ENCODE assay signal across 11 cellular contexts in genomic region chr9:69172895-69173294, GRCh38. TPM values are rescaled to one million over a fixed set of nuclear protein-coding genes. Genes with fewer than 3 reads are reported as not detected.
DNase-seq lines count a peak whose midpoint lies in the region; ATAC-seq, FAIRE-seq and TF ChIP-seq lines count a peak whose summit lies in the region.
"Had no signal": no experiment of that assay in that cellular context is flagged by ENCODE, and none has a peak within 500 bp of the region (broad histone marks: within the 10 kb centered on the region; RNA-seq: fewer than 3 reads in every experiment).

No MANE protein-coding gene starts in this region.

- peaks cover 82% of the 10 kb centered on the region for H3K79me2 ChIP-seq in HepG2 (ENCODE audit: insufficient read depth, low read length)

- H3K27me3 ChIP-seq in breast epithelium (no peaks in the 10 kb centered on the region), HepG2 (ENCODE audit: control insufficient read depth in 1 of 2, insufficient read depth in 2 of 2, low read length in 2 of 2) (no peaks in the 10 kb centered on the region), thyroid gland (no peaks in the 10 kb centered on the region), WERI-Rb-1 (ENCODE audit: insufficient read depth, low read depth, severe bottlenecking) (no peaks in the 10 kb centered on the region)

- BruUV-seq in MCF 10A (replicated peaks; lab: Mats Ljungman, UMichigan) (no TSS peak), HepG2 (replicated peaks; lab: Mats Ljungman, UMichigan) (no TSS peak)

- TF ChIP-seq POLR2A in breast epithelium (IDR thresholded peaks at IDR 0.05) (no peak), HepG2 (IDR thresholded peaks at IDR 0.05; ENCODE audit: insufficient read depth in 1 of 2, low read depth in 2 of 2, low read length in 2 of 2) (no peak), thyroid gland (IDR thresholded peaks at IDR 0.05) (no peak)

- TF ChIP-seq CTCF in MCF 10A (IDR thresholded peaks at IDR 0.05; ENCODE audit: unreplicated experiment), result no peak
- no peak for TF ChIP-seq CTCF in breast epithelium (IDR thresholded peaks at IDR 0.05)
- no peak for TF ChIP-seq CTCF in HepG2 (CRISPR knock-in tag; IDR thresholded peaks at IDR 0.05)
- no peak for TF ChIP-seq CTCF in thyroid gland (IDR thresholded peaks at IDR 0.05)
- no peak for TF ChIP-seq CTCF in WERI-Rb-1 (IDR thresholded peaks at IDR 0.05; ENCODE audit: low read depth, low read length)

- no peaks in the 10 kb centered on the region for H3K36me3 ChIP-seq in breast epithelium
- peaks cover 0 to 18% of the 10 kb centered on the region in 2 experiments; a peak in 2 of 5 replicates for H3K36me3 ChIP-seq in HepG2 (replicated peaks in 1 of 2; ENCODE audit: control insufficient read depth in 1 of 2, insufficient read depth in 2 of 2, low read length in 2 of 2)
- H3K36me3 ChIP-seq in thyroid gland, result no peaks in the 10 kb centered on the region
- no peaks in the 10 kb centered on the region for H3K36me3 ChIP-seq in WERI-Rb-1

- no peak for FAIRE-seq in HepG2 (lab: Jason Lieb, UNC)
- FAIRE-seq: small intestine had no signal

- peaks cover 11% of the 10 kb centered on the region for H3K36me3 Mint-ChIP-seq in MCF 10A (ENCODE audit: insufficient read depth, unreplicated experiment)
- H3K36me3 Mint-ChIP-seq in activated naive CD8-positive, alpha-beta T cell treated with anti-CD3 and anti-CD28 coated beads, Interleukin-2, amount 10 ng/mL, durations not matched to agents 7 days and 5 days, result no peaks in the 10 kb centered on the region

- H2AFZ ChIP-seq in HepG2 (ENCODE audit: low read length), result no peak overlapping the region

- DNase-seq in MCF 10A (ENCODE audit: unreplicated experiment) (peak; percentile 76), breast epithelium (ENCODE audit: low spot score in 2 of 2) (no peak), HepG2 (ENCODE audit: low spot score) (no peak), thyroid gland (no peak), hepatic stellate cell (ENCODE audit: low spot score) (no peak), activated gamma-delta T cell (lab: John Stamatoyannopoulos, UW) (no peak), WERI-Rb-1 (no peak)
- DNase-seq in activated naive CD8-positive, alpha-beta T cell treated with anti-CD3 and anti-CD28 coated beads, Interleukin-2, amount 10 ng/mL, durations not matched to agents 7 days and 5 days, result no peak
- DNase-seq: NCI-H1105, small intestine had no signal

- H3K27ac ChIP-seq in breast epithelium, result no peak overlapping the region
- peak overlapping the region; percentile 7 for H3K27ac ChIP-seq in HepG2 (ENCODE audit: extremely low read length, insufficient read depth, low read length)
- peak overlapping the region in 2 of 3 donors; percentile 68 to 88 for H3K27ac ChIP-seq in thyroid gland
- H3K27ac ChIP-seq in WERI-Rb-1, result no peak overlapping the region
- H3K27ac ChIP-seq: VCaP had no signal

- H3K4me2 ChIP-seq in HepG2 (ENCODE audit: low read depth, low read length), result peak overlapping the region; percentile 93

- WGBS in HepG2 (ENCODE audit: low lambda C conversion rate), result 69% methylated on average over 6 of the region's 6 CpGs
- WGBS in thyroid gland, 2 donors, result 77 to 85% methylated on average over 6 of the region's 6 CpGs

- H3K4me3 ChIP-seq in breast epithelium, result no peak overlapping the region
- H3K4me3 ChIP-seq in HepG2 (replicated peaks in 1 of 3; ENCODE audit: insufficient read depth in 1 of 3, low read depth in 2 of 3, low read length in 3 of 3), result peak overlapping the region in 2 of 3 experiments; percentile 67 to 73; a peak in 2 of 6 replicates
- no peak overlapping the region for H3K4me3 ChIP-seq in thyroid gland (replicated peaks in 1 of 3)
- no peak overlapping the region for H3K4me3 ChIP-seq in WERI-Rb-1 (ENCODE audit: low read depth, low read length)

- peak overlapping the region; percentile 41 for H3K27ac Mint-ChIP-seq in MCF 10A (ENCODE audit: low read depth, unreplicated experiment)
- H3K27ac Mint-ChIP-seq in activated naive CD8-positive, alpha-beta T cell treated with anti-CD3 and anti-CD28 coated beads, Interleukin-2, amount 10 ng/mL, durations not matched to agents 7 days and 5 days, result no peak overlapping the region

- CTCF ChIA-PET in MCF 10A (lab: Yijun Ruan, JAX), result interaction anchor here (1.0 to 6.9 kb wide), 2 partner anchors 21 to 35 kb away, joined by 3 to 81 read pairs; no protein-coding TSS in a partner anchor
- CTCF ChIA-PET in HepG2 (lab: Yijun Ruan, JAX; ENCODE audit: low intra/inter-chr PET ratio, low total read pairs), result no interaction called here

- H3K9me3 Mint-ChIP-seq in MCF 10A (ENCODE audit: unreplicated experiment), result no peaks in the 10 kb centered on the region
- no peaks in the 10 kb centered on the region for H3K9me3 Mint-ChIP-seq in activated naive CD8-positive, alpha-beta T cell treated with anti-CD3 and anti-CD28 coated beads, Interleukin-2, amount 10 ng/mL, durations not matched to agents 7 days and 5 days

- intact Hi-C loops in MCF 10A (cut with micrococcal nuclease), result no loop called here
- intact Hi-C loops in breast epithelium (cut with DNase I; ENCODE audit: low total_unique reads), result no loop called here
- intact Hi-C loops in HepG2 (cut with micrococcal nuclease; ENCODE audit: unreplicated experiment), result loop anchor here (5.0 kb wide), 1 partner anchor 51 kb away; no protein-coding TSS in a partner anchor
- intact Hi-C loops in thyroid gland (cut with DNase I), result no loop called here

- no peak overlapping the region for H3K9ac ChIP-seq in HepG2 (ENCODE audit: insufficient read depth, low read depth, low read length)

- in situ Hi-C loops in HepG2 (cut with HindIII; ENCODE audit: extremely low pct_ligation_motif_present, low pct_unique_long_range_greater_than_20kb), result no loop called here

- H3K4me1 ChIP-seq in breast epithelium, result peaks cover 0 to 5% of the 10 kb centered on the region in 2 donors
- peaks cover 87% of the 10 kb centered on the region for H3K4me1 ChIP-seq in HepG2 (ENCODE audit: insufficient read depth, low read length)
- H3K4me1 ChIP-seq in thyroid gland, result peaks cover 19 to 57% of the 10 kb centered on the region in 2 donors

- H3K4me3 Mint-ChIP-seq in MCF 10A (ENCODE audit: unreplicated experiment), result peak overlapping the region; percentile 93
- peak overlapping the region; percentile 77 for H3K4me3 Mint-ChIP-seq in activated naive CD8-positive, alpha-beta T cell treated with anti-CD3 and anti-CD28 coated beads, Interleukin-2, amount 10 ng/mL, durations not matched to agents 7 days and 5 days

- no peak for TF ChIP-seq RAD21 in HepG2 (CRISPR knock-in tag; IDR thresholded peaks at IDR 0.05)

- peaks cover 48% of the 10 kb centered on the region for H3K4me1 Mint-ChIP-seq in MCF 10A (ENCODE audit: insufficient read depth, unreplicated experiment)
- H3K4me1 Mint-ChIP-seq in activated naive CD8-positive, alpha-beta T cell treated with anti-CD3 and anti-CD28 coated beads, Interleukin-2, amount 10 ng/mL, durations not matched to agents 7 days and 5 days, result peaks cover 22% of the 10 kb centered on the region

- H3K27me3 Mint-ChIP-seq in MCF 10A (ENCODE audit: insufficient read depth, unreplicated experiment), result no peaks in the 10 kb centered on the region
- peaks cover 51% of the 10 kb centered on the region for H3K27me3 Mint-ChIP-seq in activated naive CD8-positive, alpha-beta T cell treated with anti-CD3 and anti-CD28 coated beads, Interleukin-2, amount 10 ng/mL, durations not matched to agents 7 days and 5 days

- H4K20me1 ChIP-seq in HepG2 (ENCODE audit: insufficient read depth, low read length), result peaks cover 53% of the 10 kb centered on the region

- no peak for ATAC-seq in activated naive CD8-positive, alpha-beta T cell treated with anti-CD3 and anti-CD28 coated beads, Interleukin-2, amount 10 ng/mL, durations not matched to agents 7 days and 5 days (ENCODE audit: low read depth)
- no peak for ATAC-seq in HepG2

- POLR2A ChIA-PET in MCF 10A (lab: Yijun Ruan, JAX), result interaction anchor here (1.0 to 6.9 kb wide), 9 partner anchors 14 to 77 kb away, joined by 3 to 151 read pairs (median 17); no protein-coding TSS in a partner anchor
- POLR2A ChIA-PET in activated naive CD8-positive, alpha-beta T cell treated with anti-CD3 and anti-CD28 coated beads, Interleukin-2, amount 10 ng/mL, durations not matched to agents 7 days and 5 days (lab: Charles Lee), result no interaction called here
- POLR2A ChIA-PET in HepG2 (lab: Yijun Ruan, JAX), result interaction anchor here (1.2 to 3.5 kb wide), 3 partner anchors 8 to 19 kb away, joined by 4 to 15 read pairs (median 11); no protein-coding TSS in a partner anchor

- TF ChIP-seq EP300 in HepG2 (IDR thresholded peaks at IDR 0.05; ENCODE audit: low read depth in 2 of 2, low read length in 2 of 2) (no peak), HepG2 (CRISPR knock-in tag; IDR thresholded peaks at IDR 0.05; ENCODE audit: borderline replicate concordance) (no peak)

- H3K9me3 ChIP-seq in breast epithelium, result no peaks in the 10 kb centered on the region
- no peaks in the 10 kb centered on the region for H3K9me3 ChIP-seq in HepG2 (ENCODE audit: low read length)
- H3K9me3 ChIP-seq in thyroid gland, result no peaks in the 10 kb centered on the region
- no peaks in the 10 kb centered on the region for H3K9me3 ChIP-seq in WERI-Rb-1 (ENCODE audit: severe bottlenecking)

RNA-seq across cellular contexts. Expression of gene TJP2, which starts 1.2 kb away (rescaled TPM):
- 47.2 and 52.2 TPM in 2 replicates for total RNA-seq in MCF 10A (2022)
- total RNA-seq in breast epithelium, result 100 to 1,000 TPM in 2 of 3 donors, 10 to 100 TPM in 1; 85.2 to 125 (median 108) TPM
- 1 to 10 TPM; 2.1 to 3.2 TPM for total RNA-seq in activated naive CD8-positive, alpha-beta T cell treated with anti-CD3 and anti-CD28 coated beads, Interleukin-2, amount 10 ng/mL, durations not matched to agents 7 days and 5 days
- 110 and 135 TPM in 2 replicates for total RNA-seq in HepG2 (2016; rRNA removed; fragmentation: Illumina TruSeq; extraction: Trizol)
- total RNA-seq in HepG2 (2016; cell fraction: cytosol; rRNA removed; fragmentation: Illumina TruSeq; extraction: Trizol; ENCODE audit: low read depth), result 19.7 and 22.7 TPM in 2 replicates
- 109 and 122 TPM in 2 replicates for total RNA-seq in HepG2 (2016; cell fraction: insoluble cytoplasmic fraction; rRNA removed; fragmentation: Illumina TruSeq; extraction: Trizol)
- 29.6 and 31.5 TPM in 2 replicates for total RNA-seq in HepG2 (2016; cell fraction: membrane; rRNA removed; fragmentation: Illumina TruSeq; extraction: Trizol)
- 104 and 120 TPM in 2 replicates for total RNA-seq in HepG2 (2016; cell fraction: nucleus; rRNA removed; fragmentation: Illumina TruSeq; extraction: Trizol)
- 109 and 112 TPM in 2 replicates for polyA plus RNA-seq in HepG2 (2011; rRNA removed)
- polyA plus RNA-seq in HepG2 (2011; cell fraction: cytosol; rRNA removed), result 71.5 and 85.0 TPM in 2 replicates
- 238 and 261 TPM in 2 replicates for polyA plus RNA-seq in HepG2 (2011; cell fraction: nucleus; rRNA removed)
- 110 and 201 TPM in 2 replicates for polyA plus RNA-seq in HepG2 (2012)
- polyA plus RNA-seq in HepG2 (2016; cell fraction: cytosol; fragmentation: Illumina TruSeq; extraction: Trizol; ENCODE audit: low read depth), result 3.9 and 4.9 TPM in 2 replicates
- 110 and 122 TPM in 2 replicates for polyA plus RNA-seq in HepG2 (2016; cell fraction: insoluble cytoplasmic fraction; fragmentation: Illumina TruSeq; extraction: Trizol; ENCODE audit: low read depth)
- 11.6 and 12.9 TPM in 2 replicates for polyA plus RNA-seq in HepG2 (2016; cell fraction: membrane; fragmentation: Illumina TruSeq; extraction: Trizol; ENCODE audit: low read depth)
- 155 and 164 TPM in 2 replicates for polyA plus RNA-seq in HepG2 (2016; cell fraction: nucleus; fragmentation: Illumina TruSeq; extraction: Trizol; ENCODE audit: insufficient read depth, low read depth)
- 13.0 and 80.7 TPM in 2 replicates for polyA minus RNA-seq in HepG2 (2011; rRNA and poly(A)+ RNA removed; ENCODE audit: low replicate concordance)
- 99.2 and 104 TPM in 2 replicates for polyA minus RNA-seq in HepG2 (2011; cell fraction: cytosol; rRNA and poly(A)+ RNA removed)
- polyA minus RNA-seq in HepG2 (2011; cell fraction: nucleus; rRNA and poly(A)+ RNA removed), result 157 and 183 TPM in 2 replicates
- total RNA-seq in thyroid gland, result 100 to 1,000 TPM; 200 to 266 (median 232) TPM

Comparison
In these comparisons a context has a peak if more than half of its experiments do, and no peak if none do; other contexts are left out.
1. H3K27ac ChIP-seq: peak in HepG2 (single experiment) and thyroid gland (2 of 3); none in breast epithelium (0 of 2) and WERI-Rb-1 (single experiment).
2. H3K4me3 ChIP-seq: peak in HepG2 (2 of 3); none in breast epithelium (0 of 3), thyroid gland (0 of 3) and WERI-Rb-1 (single experiment).
3. RNA of gene TJP2, which starts 1.2 kb away (total RNA-seq): 200 to 266 TPM in thyroid gland, 19.7 to 135 TPM in HepG2, 85.2 to 125 TPM in breast epithelium and 47.2 to 52.2 TPM in MCF 10A; 2.1 to 3.2 TPM in activated naive CD8-positive, alpha-beta T cell treated with anti-CD3 and anti-CD28 coated beads, Interleukin-2, amount 10 ng/mL, durations not matched to agents 7 days and 5 days; every median in the first group is over 4 times any median in the second.